ENCODE assay signal across 14 cellular contexts in the genomic region with DNA sequence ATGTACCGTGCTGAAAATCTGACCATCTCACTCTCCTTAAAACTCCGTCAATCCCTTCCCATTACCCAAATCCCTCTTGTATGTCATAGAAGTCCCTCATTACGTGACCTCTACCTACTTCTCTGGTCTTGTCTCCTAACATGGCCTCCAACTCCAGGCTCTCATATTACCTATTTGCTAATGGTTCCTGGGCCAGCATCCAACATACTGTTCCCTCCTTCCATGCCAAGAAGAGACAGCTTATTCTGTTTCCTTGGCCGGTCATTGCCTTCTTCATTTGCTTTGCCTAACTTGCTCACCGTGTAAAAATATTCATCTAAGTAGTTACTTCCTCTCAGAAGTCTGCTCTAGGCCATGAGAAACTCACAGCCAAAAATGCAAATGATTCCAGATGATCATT. TPM values are rescaled to one million over a fixed set of nuclear protein-coding genes. Genes with fewer than 3 reads are reported as not detected.
A peak's percentile ranks its signal among the peaks of the same experiment; 100 is the strongest.
DNase-seq lines count a peak whose midpoint lies in the region; ATAC-seq and TF ChIP-seq lines count a peak whose summit lies in the region.
"Had no signal": no experiment of that assay in that cellular context is flagged by ENCODE, and none has a peak within 500 bp of the region (broad histone marks: within the 10 kb centered on the region; RNA-seq: fewer than 3 reads in every experiment).

No MANE protein-coding gene starts in this region.

- no peaks in the 10 kb centered on the region for H3K27me3 ChIP-seq in PC-9 (ENCODE audit: insufficient read depth, low read depth)
- no peaks in the 10 kb centered on the region for H3K27me3 ChIP-seq in stomach

- no peaks in the 10 kb centered on the region for H3K79me2 ChIP-seq in PC-9 (ENCODE audit: low read depth)

- intact Hi-C loops in PC-9 (cut with micrococcal nuclease; ENCODE audit: unreplicated experiment) (no loop called here), stomach (cut with DNase I; ENCODE audit: low total_unique reads) (no loop called here)

- POLR2A ChIA-PET in PC-9 (lab: Charles Lee; ENCODE audit: unreplicated experiment), result no interaction called here

- TF ChIP-seq CTCF in PC-9 (conservative IDR thresholded peaks at IDR 0.05), result no peak
- TF ChIP-seq CTCF in fibroblast of pulmonary artery (IDR thresholded peaks at IDR 0.05; ENCODE audit: low read length, missing control alignments), result no peak
- no peak for TF ChIP-seq CTCF in stomach (IDR thresholded peaks at IDR 0.05)

- H3K36me3 ChIP-seq in PC-9 (ENCODE audit: low read depth), result no peaks in the 10 kb centered on the region
- H3K36me3 ChIP-seq in stomach, result no peaks in the 10 kb centered on the region
- H3K36me3 ChIP-seq: SJSA1 had no signal

- no peaks in the 10 kb centered on the region for H3K9me2 ChIP-seq in PC-9 (ENCODE audit: insufficient read depth)

- no peak for ATAC-seq in GM21619 (IDR thresholded peaks at IDR 0.05; ENCODE audit: unreplicated experiment)
- no peak for ATAC-seq in GM19351 (IDR thresholded peaks at IDR 0.05; ENCODE audit: unreplicated experiment)
- no peak for ATAC-seq in HG02938 (IDR thresholded peaks at IDR 0.05; ENCODE audit: unreplicated experiment)

- H4K20me1 ChIP-seq in PC-9 (ENCODE audit: insufficient read depth), result no peaks in the 10 kb centered on the region

- 71 to 79% (median 77%) methylated on average over 5 of the region's 5 CpGs for WGBS in stomach, 5 donors

- BruUV-seq in PC-9 (replicated peaks; lab: Mats Ljungman, UMichigan), result no TSS peak

- H3K4me1 ChIP-seq in PC-9 (replicated peaks; ENCODE audit: insufficient read depth) (peaks cover 12% of the 10 kb centered on the region), stomach (peaks cover 0 to 8% (median 4%) of the 10 kb centered on the region in 4 donors)
- H3K4me1 ChIP-seq: SJSA1 had no signal

- H3K4me3 ChIP-seq in PC-9 (no peak overlapping the region), fibroblast of pulmonary artery (replicated peaks; ENCODE audit: low read depth, low read length) (no peak overlapping the region), stomach (no peak overlapping the region)
- H3K4me3 ChIP-seq: SJSA1 had no signal

- H2AFZ ChIP-seq in PC-9, result 0 out of 2 replicates have a peak overlapping the region, but pooled peaks have one; percentile 14

- H3F3A ChIP-seq in PC-9 (ENCODE audit: insufficient read depth, low read depth), result 0 out of 2 replicates have a peak, but pooled peaks cover 4% of the 10 kb centered on the region

- H3K4me2 ChIP-seq in PC-9, result no peak overlapping the region
- H3K4me2 ChIP-seq: KMS-11 had no signal

- DNase-seq in EH (ENCODE audit: low read depth) (peak; percentile 29), PC-9 (no peak), fibroblast of pulmonary artery (ENCODE audit: low read depth) (peak; percentile 37), stomach (no peak)
- DNase-seq: activated CD4-positive, CD25-positive, alpha-beta regulatory T cell treated with anti-CD3 and anti-CD28 coated beads, Interleukin-2, amount 50 U/mL, for 72 hours; activated gamma-delta T cell; anterior cingulate cortex; hippocampal formation; NCI-H1417 had no signal

- H3K27ac ChIP-seq in PC-9, result peak overlapping the region; percentile 63
- peak overlapping the region in 4 of 5 donors; percentile 34 to 61 (median 44) for H3K27ac ChIP-seq in stomach
- H3K27ac ChIP-seq: KMS-11, SJSA1 had no signal

- TF ChIP-seq POLR2A in stomach (IDR thresholded peaks at IDR 0.05), result no peak

- no peak for TF ChIP-seq EP300 in stomach (IDR thresholded peaks at IDR 0.05)

- CTCF ChIA-PET in PC-9 (lab: Charles Lee), result no interaction called here

- H3K9me3 ChIP-seq in PC-9 (ENCODE audit: insufficient read depth, low read depth), result no peaks in the 10 kb centered on the region
- H3K9me3 ChIP-seq in stomach, result peaks cover 0 to 6% (median 2%) of the 10 kb centered on the region in 4 donors
- H3K9me3 ChIP-seq: SJSA1 had no signal

RNA-seq across cellular contexts. Expression of a gene that starts 8.9 kb away (rescaled TPM):
- 52.2 and 60.2 TPM in 2 replicates for total RNA-seq in PC-9 (2021)
- total RNA-seq in stomach, result 100 to 1,000 TPM in 3 of 5 donors, 10 to 100 TPM in 2; 33.0 to 466 (median 214) TPM
- 10 to 100 TPM; 18.5 to 22.4 (median 21.8) TPM for polyA plus RNA-seq in stomach

Comparison
In these comparisons a context has a peak if more than half of its experiments do, and no peak if none do; other contexts are left out.
1. DNase-seq: peak in EH (single experiment) and fibroblast of pulmonary artery (single experiment); none in PC-9 (0 of 2) and stomach (single experiment).